In genomic region chr19:18507021-18507726, GRCh38 we compare ENCODE assay signal across 9 cellular contexts.
DNase-seq lines count a peak whose midpoint lies in the region; TF ChIP-seq lines count a peak whose summit lies in the region.
"Had no signal": no experiment of that assay in that cellular context is flagged by ENCODE, and none has a peak within 500 bp of the region (broad histone marks: within the 10 kb centered on the region; RNA-seq: fewer than 3 reads in every experiment).

No MANE protein-coding gene starts in this region.

- H3K27me3 ChIP-seq in effector memory CD4-positive, alpha-beta T cell (replicated peaks; ENCODE audit: control insufficient read depth, insufficient read depth, low read length, poor library complexity, severe bottlenecking) = no peaks in the 10 kb centered on the region
- no peaks in the 10 kb centered on the region for H3K27me3 ChIP-seq in neutrophil
- H3K27me3 ChIP-seq: foreskin keratinocyte had no signal

- H3K27ac ChIP-seq in effector memory CD4-positive, alpha-beta T cell (ENCODE audit: insufficient read depth, low read length, poor library complexity, severe bottlenecking) = peak overlapping the region; percentile 66
- H3K27ac ChIP-seq in neutrophil = peak overlapping the region; percentile 98
- H3K27ac ChIP-seq: foreskin keratinocyte had no signal

- peak overlapping the region; percentile 30 for H3K4me3 ChIP-seq in effector memory CD4-positive, alpha-beta T cell (ENCODE audit: insufficient read depth, low read depth, low read length, poor library complexity, severe bottlenecking)
- H3K4me3 ChIP-seq in neutrophil (ENCODE audit: low read depth in 1 of 2, low read length in 1 of 2) = no peak overlapping the region

- TF ChIP-seq CTCF in neutrophil (IDR thresholded peaks at IDR 0.05) = no peak

- peaks cover 77% of the 10 kb centered on the region for H3K4me1 ChIP-seq in effector memory CD4-positive, alpha-beta T cell (ENCODE audit: control insufficient read depth, insufficient read depth, low read length, poor library complexity, severe bottlenecking)
- H3K4me1 ChIP-seq in neutrophil (ENCODE audit: control insufficient read depth in 1 of 2, insufficient read depth in 1 of 2, low read depth in 1 of 2, low read length in 1 of 2) = peaks cover 81 to 92% of the 10 kb centered on the region in 2 experiments

- H3K36me3 ChIP-seq in effector memory CD4-positive, alpha-beta T cell (ENCODE audit: control insufficient read depth, insufficient read depth, low read length) = no peaks in the 10 kb centered on the region
- H3K36me3 ChIP-seq in neutrophil = no peaks in the 10 kb centered on the region

- peak; percentile 46 for DNase-seq in EH (ENCODE audit: low read depth)
- peak; percentile 51 for DNase-seq in T-helper 22 cell (ENCODE audit: low read depth)
- DNase-seq in effector memory CD4-positive, alpha-beta T cell = peak; percentile 40 to 44 (median 41)
- DNase-seq in activated CD4-positive, CD25-positive, alpha-beta regulatory T cell (lab: John Stamatoyannopoulos, UW) = no peak
- no peak for DNase-seq in NCI-H345 treated with DMSO at 0.1 percent for 48 hours (lab: John Stamatoyannopoulos, UW; ENCODE audit: unreplicated experiment)
- DNase-seq in NCI-H2196 treated with DMSO at 0.1 percent for 48 hours (lab: John Stamatoyannopoulos, UW; ENCODE audit: unreplicated experiment) = no peak
- DNase-seq in SIG-M5 treated with dmso at 0.1 percent for 504 hours (lab: John Stamatoyannopoulos, UW; ENCODE audit: unreplicated experiment) = no peak
- DNase-seq: foreskin keratinocyte had no signal

- no peaks in the 10 kb centered on the region for H3K9me3 ChIP-seq in effector memory CD4-positive, alpha-beta T cell (ENCODE audit: control insufficient read depth, low read length)
- H3K9me3 ChIP-seq in neutrophil = no peaks in the 10 kb centered on the region

Comparison
In these comparisons a context has a peak if more than half of its experiments do, and no peak if none do; other contexts are left out.
1. DNase-seq: peak in EH (single experiment), T-helper 22 cell (single experiment) and effector memory CD4-positive, alpha-beta T cell (3 of 3); none in activated CD4-positive, CD25-positive, alpha-beta regulatory T cell (0 of 4), NCI-H345 treated with DMSO at 0.1 percent for 48 hours (single experiment), NCI-H2196 treated with DMSO at 0.1 percent for 48 hours (single experiment) and SIG-M5 treated with dmso at 0.1 percent for 504 hours (single experiment).